Comparison of ENCODE assay signal across 26 cellular contexts in the genomic region with DNA sequence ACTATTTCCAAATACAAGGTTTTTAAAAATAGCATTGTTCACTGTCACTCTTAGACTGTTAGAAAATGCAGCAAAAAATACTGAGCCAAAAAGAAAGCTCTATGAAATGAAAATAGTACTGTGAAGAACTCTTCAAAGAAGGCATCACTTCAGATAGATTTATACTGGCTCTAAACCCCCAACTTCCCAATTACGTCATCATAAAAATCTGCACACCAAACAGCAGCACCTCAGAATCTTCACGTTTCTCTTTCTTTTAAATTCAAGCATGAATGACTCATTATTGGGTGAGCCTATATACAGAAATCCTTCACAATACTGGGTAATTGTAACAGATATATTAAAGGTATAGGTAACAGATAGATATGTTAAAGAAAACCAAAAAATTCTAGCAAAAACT.
"Had no signal": no experiment of that assay in that cellular context is flagged by ENCODE, and none has a peak within 500 bp of the region (broad histone marks: within the 10 kb centered on the region; RNA-seq: fewer than 3 reads in every experiment).

No MANE protein-coding gene starts in this region.

- H3K36me3 ChIP-seq: neutrophil, pancreas, prostate gland, spleen, stomach, suprapubic skin, tibial artery, transverse colon, upper lobe of right lung, uterus had no signal

- DNase-seq: naive B cell; naive thymus-derived CD8-positive, alpha-beta T cell; nephron progenitor cell; pancreas; right cardiac atrium; spleen; stimulated activated CD4-positive, alpha-beta T cell treated with anti-CD3 and anti-CD28 coated beads, Interleukin-12 subunit alpha, Interleukin-12 subunit beta, amount 100 ng/mL, for 4 hours; stimulated activated CD4-positive, alpha-beta T cell treated with anti-CD3 and anti-CD28 coated beads, Interleukin-1b, Interleukin-23, amount 100 ng/mL, for 48 hours; stimulated activated CD4-positive, alpha-beta T cell treated with anti-CD3 and anti-CD28 coated beads, Interleukin-4, amount 100 ng/mL, for 1 hour; stimulated activated CD4-positive, alpha-beta T cell treated with anti-CD3 and anti-CD28 coated beads, Interleukin-4, amount 100 ng/mL, for 4 hours; stimulated activated CD8-positive, alpha-beta memory T cell treated with anti-CD3 and anti-CD28 coated beads, Interleukin-4, amount 100 ng/mL, for 48 hours; stimulated activated naive B cell treated with anti-CD40 and anti-IgM and Interleukin-4, amounts not matched to agents 10 μg/mL and 1 μg/mL and 100 μg/mL, for 72 hours; stimulated activated naive CD4-positive, alpha-beta T cell treated with Interleukin-2 at 50 U/mL for 16 hours; stomach; testis; tibial artery; transverse colon; upper lobe of right lung; uterus had no signal

- H3K27ac ChIP-seq: neutrophil, pancreas, prostate gland, skin epidermis, spleen, stomach, suprapubic skin, testis, tibial artery, transverse colon, upper lobe of right lung, uterus had no signal

- H3K27me3 ChIP-seq: neutrophil, pancreas, spleen, stomach, suprapubic skin, testis, tibial artery, transverse colon, upper lobe of right lung, uterus had no signal

- H3K4me3 ChIP-seq: pancreas, prostate gland, skin epidermis, smooth muscle cell, spleen, stomach, suprapubic skin, testis, tibial artery, transverse colon, upper lobe of right lung, uterus had no signal

- FAIRE-seq: pancreas had no signal

- H3K9me3 ChIP-seq: neutrophil, pancreas, prostate gland, suprapubic skin, testis, upper lobe of right lung, uterus had no signal

- ATAC-seq: naive thymus-derived CD8-positive, alpha-beta T cell; natural killer cell treated with Interleukin-12 subunit alpha and Interleukin-12 subunit beta and Interleukin-15 and Interleukin-18, amount 100 ng/mL, for 72 hours; pancreas; right cardiac atrium; sciatic nerve; stimulated activated naive B cell treated with anti-CD40 and anti-IgM and Interleukin-4, amounts not matched to agents 10 μg/mL and 1 μg/mL and 100 μg/mL, for 72 hours; upper lobe of right lung had no signal

- H3K4me1 ChIP-seq: pancreas, prostate gland, spleen, stomach, suprapubic skin, testis, tibial artery, transverse colon, upper lobe of right lung, uterus had no signal

- H3K4me2 ChIP-seq: smooth muscle cell had no signal
